In genomic region chr11:4032097-4032496, GRCh38 we compare ENCODE assay signal across 26 cellular contexts.
"Had no signal": no experiment of that assay in that cellular context is flagged by ENCODE, and none has a peak within 500 bp of the region (broad histone marks: within the 10 kb centered on the region; RNA-seq: fewer than 3 reads in every experiment).

No MANE protein-coding gene starts in this region.

- DNase-seq: activated CD4-positive, alpha-beta memory T cell treated with anti-CD3 and anti-CD28 coated beads, Interleukin-2, amount 10 ng/mL, durations not matched to agents 7 days and 5 days; activated CD4-positive, alpha-beta T cell treated with anti-CD3 and anti-CD28 coated beads for 36 hours; activated CD4-positive, alpha-beta T cell treated with anti-CD3 and anti-CD28 coated beads, Interleukin-2, amount 50 U/mL, for 1 hour; activated gamma-delta T cell treated with Interleukin-2 at 50 U/mL for 16 hours; activated naive CD4-positive, alpha-beta T cell treated with anti-CD3 and anti-CD28 coated beads, Interleukin-2, amount 10 ng/mL, durations not matched to agents 7 days and 5 days; activated naive CD8-positive, alpha-beta T cell treated with anti-CD3 and anti-CD28 coated beads, Interleukin-2, amount 10 ng/mL, durations not matched to agents 7 days and 5 days; activated T-cell treated with anti-CD3 and anti-CD28 coated beads for 4 hours; activated T-cell treated with anti-CD3 and anti-CD28 coated beads, Interleukin-2, amount 50 U/mL, for 48 hours; aorta; caudate nucleus; colonic mucosa; Karpas-422; NCI-H1048; NCI-H1436; NCI-H2081; NCI-H2171 treated with DMSO at 0.1 percent for 48 hours; NCI-H446; NCI-H524; RPMI8226; T-cell; T-helper 2 cell; T1000; WERI-Rb-1 had no signal

- H3K36me3 ChIP-seq: breast epithelium, colonic mucosa, WERI-Rb-1 had no signal

- H3K4me3 ChIP-seq: breast epithelium, colonic mucosa, K562, SK-N-MC had no signal

- H3K4me1 ChIP-seq: breast epithelium, colonic mucosa had no signal

- H3K27ac ChIP-seq: breast epithelium, colonic mucosa, SK-N-MC, WERI-Rb-1 had no signal

- H3K27me3 ChIP-seq: breast epithelium, colonic mucosa had no signal

- H3K9me3 ChIP-seq: breast epithelium, colonic mucosa had no signal
